ENCODE assay signal across 8 cellular contexts in the genomic region with DNA sequence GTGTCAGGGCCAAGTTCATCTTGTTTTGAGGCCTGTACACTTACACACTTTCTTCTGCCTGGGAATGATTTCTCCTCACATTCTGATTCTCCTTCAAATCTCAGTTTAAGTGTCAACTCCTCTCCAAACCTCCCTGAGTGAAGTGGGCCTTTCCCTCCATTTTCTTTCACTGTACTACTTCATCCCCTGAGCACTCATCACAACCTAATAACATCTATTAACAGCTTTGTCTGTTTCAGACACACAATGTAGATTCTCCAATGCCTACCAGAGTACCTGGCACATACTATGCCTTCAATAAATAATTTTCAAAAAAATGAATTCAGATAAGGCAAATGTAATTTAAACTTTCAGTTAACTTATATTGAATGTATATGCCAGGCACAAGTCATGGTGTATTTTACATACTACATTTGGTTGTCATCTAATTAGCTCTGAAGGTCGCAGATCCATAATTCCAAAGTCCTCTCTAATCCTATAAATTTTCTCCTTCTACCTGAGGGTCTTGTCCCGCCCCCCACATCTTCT. TPM values are rescaled to one million over a fixed set of nuclear protein-coding genes. Genes with fewer than 3 reads are reported as not detected.
DNase-seq lines count a peak whose midpoint lies in the region; ATAC-seq and TF ChIP-seq lines count a peak whose summit lies in the region.

No MANE protein-coding gene starts in this region.

- intact Hi-C loops in stomach (cut with DNase I; ENCODE audit: low total_unique reads): no loop called here

- no peak for TF ChIP-seq EP300 in stomach (IDR thresholded peaks at IDR 0.05)

- H3K36me3 ChIP-seq in GM06990 (ENCODE audit: control insufficient read depth, insufficient read depth, low read length) (no peaks in the 10 kb centered on the region), WERI-Rb-1 (no peaks in the 10 kb centered on the region), iPS-15b (ENCODE audit: control insufficient read depth, insufficient read depth, low read length) (no peaks in the 10 kb centered on the region), stomach (peaks cover 0 to 2% (median under 1%) of the 10 kb centered on the region in 4 donors)

- H3K9ac ChIP-seq in iPS-15b (ENCODE audit: low read depth, low read length): no peak overlapping the region

- no peak for TF ChIP-seq POLR2A in stomach (IDR thresholded peaks at IDR 0.05)

- DNase-seq in GM06990 (ENCODE audit: extremely low read depth, insufficient read length) (no peak), WERI-Rb-1 (no peak), stomach (no peak), HCEC 1CT (no peak), GF-D8 (lab: John Stamatoyannopoulos, UW) (no peak)

- WGBS in stomach, 5 donors: 0 to 3% (median 0%) methylated on average over 2 of the region's 2 CpGs

- H3K9me3 ChIP-seq in WERI-Rb-1 (ENCODE audit: severe bottlenecking): no peaks in the 10 kb centered on the region
- no peaks in the 10 kb centered on the region for H3K9me3 ChIP-seq in iPS-15b (ENCODE audit: control insufficient read depth, insufficient read depth, low read length)
- H3K9me3 ChIP-seq in stomach: no peaks in the 10 kb centered on the region

- H3K27ac ChIP-seq in WERI-Rb-1 (no peak overlapping the region), stomach (peak overlapping the region; percentile 70 to 87 (median 80))

- TF ChIP-seq CTCF in GM06990 (IDR thresholded peaks at IDR 0.05; ENCODE audit: insufficient read depth, low read length, poor library complexity, severe bottlenecking): no peak
- TF ChIP-seq CTCF in WERI-Rb-1 (IDR thresholded peaks at IDR 0.05; ENCODE audit: low read depth, low read length): no peak
- no peak for TF ChIP-seq CTCF in stomach (IDR thresholded peaks at IDR 0.05)

- H3K27me3 ChIP-seq in GM06990 (replicated peaks; ENCODE audit: control insufficient read depth, insufficient read depth, low read length) (no peaks in the 10 kb centered on the region), WERI-Rb-1 (ENCODE audit: insufficient read depth, low read depth, severe bottlenecking) (no peaks in the 10 kb centered on the region), iPS-15b (ENCODE audit: control insufficient read depth, insufficient read depth, low read length) (no peaks in the 10 kb centered on the region), stomach (no peaks in the 10 kb centered on the region)

- H3K4me1 ChIP-seq in iPS-15b (ENCODE audit: control insufficient read depth, insufficient read depth, low read length) (no peaks in the 10 kb centered on the region), stomach (peaks cover 0 to 19% (median 17%) of the 10 kb centered on the region in 4 donors)

- H3K4me3 ChIP-seq in GM06990 (replicated peaks; ENCODE audit: low read depth, low read length) (peak overlapping the region; percentile 80), WERI-Rb-1 (ENCODE audit: low read depth, low read length) (peak overlapping the region; percentile 74), iPS-15b (ENCODE audit: low read depth, low read length) (peak overlapping the region; percentile 57), stomach (peak overlapping the region; percentile 83 to 97 (median 92))

- ATAC-seq in HG02610 (IDR thresholded peaks at IDR 0.05; ENCODE audit: unreplicated experiment): peak; percentile 4
- ATAC-seq in HG02763 (IDR thresholded peaks at IDR 0.05; ENCODE audit: unreplicated experiment): no peak

RNA-seq across cellular contexts. Expression of gene COG6, which starts 0.4 kb away (rescaled TPM):
- total RNA-seq in stomach: 10 to 100 TPM in 3 of 5 donors, 1 to 10 TPM in 2; 7.7 to 42.4 (median 10.3) TPM
- polyA plus RNA-seq in stomach: 10 to 100 TPM in 1 of 3 donors, 1 to 10 TPM in 2; 6.5 to 11.2 (median 7.2) TPM

RNA-seq across cellular contexts. Expression of gene LHFPL6, which starts 52.1 kb away (rescaled TPM):
- total RNA-seq in stomach: 10 to 100 TPM in 3 of 5 donors, 1 to 10 TPM in 2; 4.7 to 53.6 (median 11.4) TPM
- 10 to 100 TPM; 10.1 to 11.9 (median 10.4) TPM for polyA plus RNA-seq in stomach
